In genomic region chr5:75460947-75461346, GRCh38 we compare ENCODE assay signal across 10 cellular contexts. TPM values are rescaled to one million over a fixed set of nuclear protein-coding genes. Genes with fewer than 3 reads are reported as not detected.
DNase-seq lines count a peak whose midpoint lies in the region; ATAC-seq and TF ChIP-seq lines count a peak whose summit lies in the region.
"Had no signal": no experiment of that assay in that cellular context is flagged by ENCODE, and none has a peak within 500 bp of the region (broad histone marks: within the 10 kb centered on the region; RNA-seq: fewer than 3 reads in every experiment).

No MANE protein-coding gene starts in this region.

- peak; percentile 16 for DNase-seq in NCI-H510A treated with DMSO at 0.1 percent for 48 hours (lab: John Stamatoyannopoulos, UW)
- no peak for DNase-seq in NCI-H510A (lab: John Stamatoyannopoulos, UW)
- peak; percentile 66 for DNase-seq in NAMALWA (ENCODE audit: low spot score)
- peak; percentile 28 for DNase-seq in stomach
- no peak for DNase-seq in NCI-H2107 treated with DMSO at 0.1 percent for 48 hours (lab: John Stamatoyannopoulos, UW; ENCODE audit: unreplicated experiment)
- DNase-seq in right lobe of liver, result no peak
- DNase-seq in activated CD8-positive, alpha-beta memory T cell treated with anti-CD3 and anti-CD28 coated beads for 24 hours, result no peak
- DNase-seq: activated CD4-positive, alpha-beta T cell treated with anti-CD3 and anti-CD28 coated beads, Interleukin-2, amount 50 U/mL, for 1 hour; Peyer's patch had no signal

- peaks cover 16 to 68% (median 40%) of the 10 kb centered on the region in 4 donors for H3K4me1 ChIP-seq in stomach
- H3K4me1 ChIP-seq in right lobe of liver, result peaks cover 0 to 9% (median 0%) of the 10 kb centered on the region in 4 donors
- H3K4me1 ChIP-seq: Peyer's patch had no signal

- no peak for TF ChIP-seq CTCF in stomach (IDR thresholded peaks at IDR 0.05)
- TF ChIP-seq CTCF in right lobe of liver (IDR thresholded peaks at IDR 0.05), result no peak

- H3K9me3 ChIP-seq in stomach (no peaks in the 10 kb centered on the region), right lobe of liver (no peaks in the 10 kb centered on the region)
- H3K9me3 ChIP-seq: Peyer's patch had no signal

- peaks cover 0 to 5% (median 2%) of the 10 kb centered on the region in 4 donors for H3K36me3 ChIP-seq in stomach
- no peaks in the 10 kb centered on the region for H3K36me3 ChIP-seq in right lobe of liver
- H3K36me3 ChIP-seq: Peyer's patch had no signal

- no peak for TF ChIP-seq POLR2A in stomach (IDR thresholded peaks at IDR 0.05)
- TF ChIP-seq POLR2A in right lobe of liver (IDR thresholded peaks at IDR 0.05), result no peak

- TF ChIP-seq EP300 in stomach (IDR thresholded peaks at IDR 0.05), result no peak

- H3K27me3 ChIP-seq in stomach (no peaks in the 10 kb centered on the region), right lobe of liver (no peaks in the 10 kb centered on the region)
- H3K27me3 ChIP-seq: Peyer's patch had no signal

- no peak overlapping the region for H3K4me3 ChIP-seq in stomach
- H3K4me3 ChIP-seq in right lobe of liver, result no peak overlapping the region
- H3K4me3 ChIP-seq: Peyer's patch had no signal

- WGBS in stomach, 5 donors, result 20 to 52% (median 33%) methylated on average over 7 of the region's 7 CpGs
- WGBS in right lobe of liver (ENCODE audit: insufficient coverage, low coverage, low lambda C conversion rate, missing lambda C conversion rate), result 47% methylated on average over 5 of the region's 7 CpGs

- intact Hi-C loops in stomach (cut with DNase I; ENCODE audit: low total_unique reads) (no loop called here), right lobe of liver (cut with DNase I) (no loop called here)

- H3K27ac ChIP-seq in stomach, result peak overlapping the region in 3 of 5 donors; percentile 20 to 44 (median 44)
- no peak overlapping the region for H3K27ac ChIP-seq in right lobe of liver
- H3K27ac ChIP-seq: Peyer's patch had no signal

- ATAC-seq in HG02610 (IDR thresholded peaks at IDR 0.05; ENCODE audit: unreplicated experiment), result peak; percentile 58
- no peak for ATAC-seq in right lobe of liver

RNA-seq across cellular contexts. Expression of gene CERT1, which starts 50.5 kb away (rescaled TPM):
- 10 to 100 TPM; 19.1 to 81.0 (median 41.3) TPM for total RNA-seq in stomach
- polyA plus RNA-seq in stomach, result 10 to 100 TPM in 1 of 3 donors, 1 to 10 TPM in 2; 7.3 to 10.5 (median 9.0) TPM
- total RNA-seq in right lobe of liver, result 10 to 100 TPM; 14.6 to 25.5 (median 19.7) TPM

RNA-seq across cellular contexts. Expression of gene POLK, which starts 50.7 kb away (rescaled TPM):
- total RNA-seq in stomach, result 100 to 1,000 TPM in 1 of 5 donors, 10 to 100 TPM in 4; 11.9 to 145 (median 69.2) TPM
- polyA plus RNA-seq in stomach, result 1 to 10 TPM; 3.7 to 4.7 (median 4.6) TPM
- total RNA-seq in right lobe of liver, result 10 to 100 TPM; 11.5 to 16.3 (median 14.1) TPM

Comparison
In these comparisons a context has a peak if more than half of its experiments do, and no peak if none do; other contexts are left out.
1. DNase-seq: peak in NCI-H510A treated with DMSO at 0.1 percent for 48 hours (single experiment), NAMALWA (single experiment) and stomach (single experiment); none in NCI-H510A (single experiment), NCI-H2107 treated with DMSO at 0.1 percent for 48 hours (single experiment), right lobe of liver (0 of 3) and activated CD8-positive, alpha-beta memory T cell treated with anti-CD3 and anti-CD28 coated beads for 24 hours (single experiment).
2. H3K27ac ChIP-seq: peak in stomach (3 of 5); none in right lobe of liver (0 of 3).